Comparison of ENCODE assay signal across 22 cellular contexts in the genomic region with DNA sequence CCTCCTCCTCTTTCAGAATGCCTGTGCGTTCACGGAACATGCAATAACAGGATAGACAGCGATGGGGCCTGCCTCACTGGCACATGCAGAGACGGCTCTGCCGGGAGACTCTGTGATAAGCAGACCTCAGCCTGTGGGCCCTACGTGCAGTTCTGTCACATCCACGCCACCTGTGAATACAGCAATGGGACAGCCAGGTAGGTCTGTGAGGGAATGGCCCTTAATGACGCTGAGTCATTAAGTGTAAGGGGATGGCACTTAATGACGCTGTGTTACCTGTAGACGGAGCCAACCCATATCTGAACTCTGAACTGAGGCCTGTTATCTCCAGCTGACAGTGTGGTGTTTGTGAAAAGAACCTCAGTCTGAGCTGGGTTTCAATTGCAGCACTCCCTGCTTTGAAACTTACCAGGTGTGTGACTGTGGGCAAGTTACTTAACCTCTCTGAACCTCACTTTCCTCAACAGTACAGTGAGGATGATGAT.
DNase-seq lines count a peak whose midpoint lies in the region; ATAC-seq and TF ChIP-seq lines count a peak whose summit lies in the region.
"Had no signal": no experiment of that assay in that cellular context is flagged by ENCODE, and none has a peak within 500 bp of the region (broad histone marks: within the 10 kb centered on the region; RNA-seq: fewer than 3 reads in every experiment).

No MANE protein-coding gene starts in this region.

- no peak overlapping the region for H2BK120ac ChIP-seq in mesendoderm (ENCODE audit: low read depth, low read length)

- no peak overlapping the region for H2AK5ac ChIP-seq in mesendoderm (ENCODE audit: low read length)

- TF ChIP-seq CTCF in breast epithelium (IDR thresholded peaks at IDR 0.05) (no peak), MCF 10A (IDR thresholded peaks at IDR 0.05; ENCODE audit: unreplicated experiment) (no peak), colonic mucosa (IDR thresholded peaks at IDR 0.05) (no peak), type B pancreatic cell (conservative IDR thresholded peaks at IDR 0.05) (no peak)

- no peak overlapping the region for H3K4me2 ChIP-seq in mesendoderm (ENCODE audit: low read length)

- H4K8ac ChIP-seq in mesendoderm (ENCODE audit: low read depth, low read length) = no peak overlapping the region

- H3K27me3 ChIP-seq in breast epithelium = no peaks in the 10 kb centered on the region
- H3K27me3 ChIP-seq in colonic mucosa = no peaks in the 10 kb centered on the region
- H3K27me3 ChIP-seq in mesendoderm (ENCODE audit: insufficient read depth, low read length, poor library complexity) = no peaks in the 10 kb centered on the region
- H3K27me3 ChIP-seq: BE2C had no signal

- no peaks in the 10 kb centered on the region for H3K9me3 ChIP-seq in breast epithelium
- no peaks in the 10 kb centered on the region for H3K9me3 ChIP-seq in colonic mucosa
- H3K9me3 ChIP-seq: BE2C had no signal

- H3K9me3 Mint-ChIP-seq in MCF 10A (ENCODE audit: unreplicated experiment) (no peaks in the 10 kb centered on the region), type B pancreatic cell (no peaks in the 10 kb centered on the region)
- H3K9me3 Mint-ChIP-seq: CD8-positive, alpha-beta T cell; HFFc6 had no signal

- no peaks in the 10 kb centered on the region for H3K27me3 Mint-ChIP-seq in MCF 10A (ENCODE audit: insufficient read depth, unreplicated experiment)
- H3K27me3 Mint-ChIP-seq in type B pancreatic cell = no peaks in the 10 kb centered on the region

- CTCF ChIA-PET in MCF 10A (lab: Yijun Ruan, JAX) = no interaction called here

- no peaks in the 10 kb centered on the region for H3K79me2 ChIP-seq in mesendoderm (ENCODE audit: control insufficient read depth, insufficient read depth, low read length)

- H3K9ac ChIP-seq in colonic mucosa (ENCODE audit: low read depth in 2 of 2, low read length in 2 of 2) = peak overlapping the region in 1 of 2 donors; percentile 38
- H3K9ac ChIP-seq in mesendoderm (ENCODE audit: low read length) = no peak overlapping the region

- peak overlapping the region; percentile 75 for H2BK5ac ChIP-seq in mesendoderm (ENCODE audit: low read length)

- H3K27ac ChIP-seq in breast epithelium = peak overlapping the region; percentile 63 to 68
- peak overlapping the region; percentile 64 for H3K27ac ChIP-seq in colonic mucosa
- no peak overlapping the region for H3K27ac ChIP-seq in mesendoderm (ENCODE audit: low read depth, low read length)

- H3K4ac ChIP-seq in mesendoderm (ENCODE audit: low read depth, low read length) = no peak overlapping the region

- H3K4me3 ChIP-seq in breast epithelium = no peak overlapping the region
- H3K4me3 ChIP-seq in colonic mucosa = no peak overlapping the region
- H3K4me3 ChIP-seq in mesendoderm (ENCODE audit: low read length) = no peak overlapping the region
- H3K4me3 ChIP-seq: GM12878 had no signal

- H3K36me3 Mint-ChIP-seq in MCF 10A (ENCODE audit: insufficient read depth, unreplicated experiment) (no peaks in the 10 kb centered on the region), type B pancreatic cell (no peaks in the 10 kb centered on the region)
- H3K36me3 Mint-ChIP-seq: CD8-positive, alpha-beta T cell had no signal

- no peak overlapping the region for H3K18ac ChIP-seq in mesendoderm (ENCODE audit: low read length)

- POLR2A ChIA-PET in MCF 10A (lab: Yijun Ruan, JAX) = interaction anchor here (0.7 kb wide), 1 partner anchor 280 kb away, joined by 3 read pairs; no protein-coding TSS in a partner anchor

- intact Hi-C loops in breast epithelium (cut with DNase I; ENCODE audit: low total_unique reads) (no loop called here), MCF 10A (cut with micrococcal nuclease) (no loop called here), colonic mucosa (cut with DNase I) (no loop called here), Right ventricle myocardium inferior (cut with DNase I) (no loop called here)

- no peak overlapping the region for H3K23ac ChIP-seq in mesendoderm (ENCODE audit: low read length)

- H4K5ac ChIP-seq in mesendoderm (ENCODE audit: low read length) = no peak overlapping the region

- no peaks in the 10 kb centered on the region for H3K79me1 ChIP-seq in mesendoderm (ENCODE audit: low read length)

- no TSS peak for BruUV-seq in MCF 10A (replicated peaks; lab: Mats Ljungman, UMichigan)

- H3K27ac Mint-ChIP-seq in MCF 10A (ENCODE audit: low read depth, unreplicated experiment) (no peak overlapping the region), type B pancreatic cell (peak overlapping the region; percentile 23)
- H3K27ac Mint-ChIP-seq: CD8-positive, alpha-beta T cell; HFFc6 had no signal

- peak overlapping the region; percentile 29 for H3K56ac ChIP-seq in mesendoderm (ENCODE audit: low read length)

- no peaks in the 10 kb centered on the region for H3K36me3 ChIP-seq in breast epithelium
- no peaks in the 10 kb centered on the region for H3K36me3 ChIP-seq in colonic mucosa
- no peaks in the 10 kb centered on the region for H3K36me3 ChIP-seq in mesendoderm (ENCODE audit: control insufficient read depth, insufficient read depth, low read length)
- H3K36me3 ChIP-seq: BE2C had no signal

- H3K4me1 Mint-ChIP-seq in MCF 10A (ENCODE audit: insufficient read depth, unreplicated experiment) (no peaks in the 10 kb centered on the region), type B pancreatic cell (ENCODE audit: unreplicated experiment) (no peaks in the 10 kb centered on the region)

- no CpG with 5 or more reads among the region's 10 CpGs for WGBS in mesendoderm (ENCODE audit: extremely low coverage, insufficient coverage, low lambda C conversion rate)

- no peak overlapping the region for H2BK15ac ChIP-seq in mesendoderm (replicated peaks; ENCODE audit: low read depth)

- H3K4me3 Mint-ChIP-seq in MCF 10A (ENCODE audit: unreplicated experiment) (no peak overlapping the region), type B pancreatic cell (no peak overlapping the region)
- H3K4me3 Mint-ChIP-seq: CD8-positive, alpha-beta T cell; HFFc6 had no signal

- no peak for TF ChIP-seq POLR2A in breast epithelium (IDR thresholded peaks at IDR 0.05)

- ATAC-seq in Right ventricle myocardium inferior = no peak
- ATAC-seq: CD8-positive, alpha-beta T cell; GM12878 had no signal

- no peak for DNase-seq in breast epithelium (ENCODE audit: low spot score in 2 of 2)
- no peak for DNase-seq in MCF 10A (ENCODE audit: unreplicated experiment)
- peak; percentile 50 for DNase-seq in colonic mucosa
- no peak for DNase-seq in mesendoderm
- no peak for DNase-seq in type B pancreatic cell (ENCODE audit: extremely low spot score, unreplicated experiment)
- DNase-seq in retina = no peak
- no peak for DNase-seq in COLO829 (ENCODE audit: low spot score)
- DNase-seq in Right ventricle myocardium inferior (ENCODE audit: missing footprints) = no peak
- DNase-seq: 8988T; BE2C; CD8-positive, alpha-beta T cell; GDM1; GOT3; HFFc6; Karpas-422; NCI-H1105 treated with DMSO at 0.1 percent for 48 hours; NCI-H1694 treated with DMSO at 0.1 percent for 48 hours; NCI-H345; NCI-H526 treated with DMSO at 0.1 percent for 48 hours; NK-92 treated with Interleukin-12 subunit alpha and Interleukin-12 subunit beta, amount 100 ng/mL, for 24 hours; RPMI8226 had no signal

- no peaks in the 10 kb centered on the region for H3K4me1 ChIP-seq in breast epithelium
- peaks cover 12% of the 10 kb centered on the region for H3K4me1 ChIP-seq in colonic mucosa
- no peaks in the 10 kb centered on the region for H3K4me1 ChIP-seq in mesendoderm (ENCODE audit: control insufficient read depth, low read depth, low read length)
- H3K4me1 ChIP-seq: BE2C had no signal
